In genomic region chr2:221529943-221530652, GRCh38 we compare ENCODE assay signal across 9 cellular contexts. TPM values are rescaled to one million over a fixed set of nuclear protein-coding genes. Genes with fewer than 3 reads are reported as not detected.
DNase-seq lines count a peak whose midpoint lies in the region; ATAC-seq and TF ChIP-seq lines count a peak whose summit lies in the region.
"Had no signal": no experiment of that assay in that cellular context is flagged by ENCODE, and none has a peak within 500 bp of the region (broad histone marks: within the 10 kb centered on the region; RNA-seq: fewer than 3 reads in every experiment).

No MANE protein-coding gene starts in this region.

- H2BK120ac ChIP-seq in trophoblast cell (ENCODE audit: insufficient read depth, low read length, poor library complexity), result no peak overlapping the region

- peaks cover 78% of the 10 kb centered on the region for H3K4me1 Mint-ChIP-seq in brain

- no peaks in the 10 kb centered on the region for H3K27me3 ChIP-seq in mucosa of rectum (ENCODE audit: control insufficient read depth in 2 of 2, insufficient read depth in 2 of 2, low read length in 2 of 2)
- H3K27me3 ChIP-seq in trophoblast cell (ENCODE audit: insufficient read depth, low read length), result no peaks in the 10 kb centered on the region

- peak; percentile 14 for DNase-seq in COLO829 (ENCODE audit: low spot score)
- peak; percentile 19 for DNase-seq in NCI-H1417 treated with DMSO at 0.1 percent for 48 hours (lab: John Stamatoyannopoulos, UW)
- DNase-seq in trophoblast cell, result no peak
- DNase-seq in sciatic nerve (ENCODE audit: low spot score), result no peak
- no peak for DNase-seq in activated CD8-positive, alpha-beta memory T cell treated with anti-CD3 and anti-CD28 coated beads for 24 hours
- DNase-seq: naive thymus-derived CD8-positive, alpha-beta T cell had no signal

- peaks cover 20 to 40% of the 10 kb centered on the region in 2 donors for H3K4me1 ChIP-seq in mucosa of rectum (ENCODE audit: control insufficient read depth in 2 of 2, insufficient read depth in 2 of 2, low read length in 2 of 2)
- H3K4me1 ChIP-seq in trophoblast cell (ENCODE audit: control insufficient read depth in 1 of 2, insufficient read depth in 2 of 2, low read length in 2 of 2), result no peaks in the 10 kb centered on the region

- H2AFZ ChIP-seq in trophoblast cell (ENCODE audit: insufficient read depth, low read length, poor library complexity), result no peak overlapping the region

- no peaks in the 10 kb centered on the region for H3K79me1 ChIP-seq in trophoblast cell (ENCODE audit: low read length)

- H3K14ac ChIP-seq in trophoblast cell (ENCODE audit: low read length), result no peak overlapping the region

- H3K9ac ChIP-seq in mucosa of rectum (ENCODE audit: low read depth in 1 of 2, low read length in 2 of 2) (peak overlapping the region in 1 of 2 donors; percentile 24), trophoblast cell (ENCODE audit: low read length) (no peak overlapping the region)

- no peaks in the 10 kb centered on the region for H3K9me3 Mint-ChIP-seq in brain
- H3K9me3 Mint-ChIP-seq: naive thymus-derived CD8-positive, alpha-beta T cell had no signal

- TF ChIP-seq CTCF in brain (conservative IDR thresholded peaks at IDR 0.05), result no peak

- intact Hi-C loops in sciatic nerve (cut with DNase I), result no loop called here

- no peak overlapping the region for H3K23ac ChIP-seq in trophoblast cell (ENCODE audit: low read length)

- H3K36me3 ChIP-seq in mucosa of rectum (ENCODE audit: control insufficient read depth in 2 of 2, insufficient read depth in 2 of 2, low read length in 2 of 2) (no peaks in the 10 kb centered on the region), trophoblast cell (ENCODE audit: control insufficient read depth in 1 of 2, insufficient read depth in 2 of 2, low read length in 2 of 2) (no peaks in the 10 kb centered on the region)

- H4K8ac ChIP-seq in trophoblast cell (ENCODE audit: low read depth, low read length), result no peak overlapping the region

- H3K9me3 ChIP-seq in mucosa of rectum (ENCODE audit: control insufficient read depth in 2 of 2, low read length in 2 of 2), result no peaks in the 10 kb centered on the region
- H3K9me3 ChIP-seq in trophoblast cell (ENCODE audit: insufficient read depth, low read depth, low read length), result no peaks in the 10 kb centered on the region

- peak overlapping the region; percentile 2 to 87 (median 31) for H3K27ac Mint-ChIP-seq in brain

- H4K91ac ChIP-seq in trophoblast cell (ENCODE audit: low read depth, low read length), result no peak overlapping the region

- H3K79me2 ChIP-seq in trophoblast cell (ENCODE audit: control insufficient read depth, insufficient read depth, low read length, poor library complexity), result no peaks in the 10 kb centered on the region

- H2BK12ac ChIP-seq in trophoblast cell (ENCODE audit: low read length), result no peak overlapping the region

- no peak overlapping the region for H2AK5ac ChIP-seq in trophoblast cell (ENCODE audit: low read length)

- H3K4ac ChIP-seq in trophoblast cell (ENCODE audit: low read depth, low read length), result no peak overlapping the region

- no peak for ATAC-seq in HG03045 (IDR thresholded peaks at IDR 0.05; ENCODE audit: unreplicated experiment)
- no peak for ATAC-seq in sciatic nerve
- ATAC-seq: naive thymus-derived CD8-positive, alpha-beta T cell had no signal

- no peak overlapping the region for H3K18ac ChIP-seq in trophoblast cell (ENCODE audit: low read length)

- peaks cover 2% of the 10 kb centered on the region for H3K36me3 Mint-ChIP-seq in brain
- H3K36me3 Mint-ChIP-seq: naive thymus-derived CD8-positive, alpha-beta T cell had no signal

- H4K12ac ChIP-seq in trophoblast cell (ENCODE audit: low read depth, low read length), result no peak overlapping the region

- H3K4me2 ChIP-seq in trophoblast cell (ENCODE audit: low read length), result no peak overlapping the region

- no peaks in the 10 kb centered on the region for H3K27me3 Mint-ChIP-seq in brain

- H3K27ac ChIP-seq in mucosa of rectum (ENCODE audit: low read depth in 2 of 2, low read length in 2 of 2) (peak overlapping the region; percentile 38 to 67), trophoblast cell (ENCODE audit: low read depth, low read length) (no peak overlapping the region)

- WGBS in trophoblast cell (ENCODE audit: extremely low coverage, insufficient coverage, insufficient read length), result no CpG with 5 or more reads among the region's 10 CpGs

- peak overlapping the region in 4 of 5 experiments; percentile 6 to 52 (median 18) for H3K4me3 Mint-ChIP-seq in brain

- H3K4me3 ChIP-seq in mucosa of rectum (ENCODE audit: low read length in 2 of 2) (peak overlapping the region in 1 of 2 donors; percentile 15), trophoblast cell (ENCODE audit: low read depth, low read length) (no peak overlapping the region)

- H2BK5ac ChIP-seq in trophoblast cell (ENCODE audit: low read depth, low read length, poor library complexity), result no peak overlapping the region

RNA-seq across cellular contexts. Expression of gene EPHA4, which starts 42.0 kb away (rescaled TPM):
- 6.1 TPM for polyA plus RNA-seq in brain (ENCODE audit: insufficient read depth, low read depth, low replicate concordance)
- polyA plus RNA-seq in trophoblast cell (2013), result 5.3 and 6.3 TPM in 2 replicates
- 17.7 TPM for total RNA-seq in sciatic nerve

Comparison
In these comparisons a context has a peak if more than half of its experiments do, and no peak if none do; other contexts are left out.
1. DNase-seq: peak in COLO829 (single experiment) and NCI-H1417 treated with DMSO at 0.1 percent for 48 hours (single experiment); none in trophoblast cell (0 of 2), sciatic nerve (single experiment) and activated CD8-positive, alpha-beta memory T cell treated with anti-CD3 and anti-CD28 coated beads for 24 hours (single experiment).